ENCODE assay signal across 18 cellular contexts in genomic region chr11:43376065-43376464, GRCh38.
"Had no signal": no experiment of that assay in that cellular context is flagged by ENCODE, and none has a peak within 500 bp of the region (broad histone marks: within the 10 kb centered on the region; RNA-seq: fewer than 3 reads in every experiment).

No MANE protein-coding gene starts in this region.

- H3K27ac Mint-ChIP-seq: activated CD8-positive, alpha-beta T cell treated with anti-CD3 and anti-CD28 coated beads, Interleukin-2, amount 10 ng/mL, durations not matched to agents 7 days and 5 days; activated naive CD4-positive, alpha-beta T cell treated with anti-CD3 and anti-CD28 coated beads for 36 hours; nephron progenitor cell had no signal

- DNase-seq: activated CD4-positive, alpha-beta T cell treated with anti-CD3 and anti-CD28 coated beads for 4 hours; activated CD8-positive, alpha-beta memory T cell treated with anti-CD3 and anti-CD28 coated beads, Interleukin-2, amount 50 U/mL, for 48 hours; activated CD8-positive, alpha-beta T cell treated with anti-CD3 and anti-CD28 coated beads, Interleukin-2, amount 10 ng/mL, durations not matched to agents 7 days and 5 days; activated naive CD4-positive, alpha-beta T cell treated with anti-CD3 and anti-CD28 coated beads for 36 hours; effector memory CD4-positive, alpha-beta T cell; glutamatergic neuron; left lung; mesendoderm; nephron progenitor cell; sigmoid colon; stimulated activated CD4-positive, alpha-beta T cell treated with anti-CD3 and anti-CD28 coated beads, Interleukin-4, amount 100 ng/mL, for 1 hour; stimulated activated CD8-positive, alpha-beta memory T cell treated with anti-CD3 and anti-CD28 coated beads, Interleukin-4, amount 100 ng/mL, for 48 hours; stimulated activated naive CD8-positive, alpha-beta T cell treated with anti-CD3 and anti-CD28 coated beads, Interleukin-15, Interleukin-2, amounts not matched to agents 100 U/mL and 50 U/mL, for 24 hours; T-helper 1 cell; testis had no signal

- H3K4me3 ChIP-seq: left lung, sigmoid colon, testis had no signal

- H3K9me3 ChIP-seq: left lung, sigmoid colon, testis had no signal

- H3K27ac ChIP-seq: left lung, sigmoid colon, testis, VCaP had no signal

- H3K4me1 ChIP-seq: testis had no signal

- H3K4me1 Mint-ChIP-seq: nephron progenitor cell had no signal

- H3K27me3 ChIP-seq: left lung, sigmoid colon, testis had no signal

- H3K27me3 Mint-ChIP-seq: activated T-helper 17 cell treated with anti-CD3 and anti-CD28 coated beads, Interleukin-2, amount 50 U/mL, for 72 hours; central memory CD8-positive, alpha-beta T cell had no signal

- H3K4me3 Mint-ChIP-seq: activated CD8-positive, alpha-beta T cell treated with anti-CD3 and anti-CD28 coated beads, Interleukin-2, amount 10 ng/mL, durations not matched to agents 7 days and 5 days; activated naive CD4-positive, alpha-beta T cell treated with anti-CD3 and anti-CD28 coated beads for 36 hours; activated T-helper 17 cell treated with anti-CD3 and anti-CD28 coated beads, Interleukin-2, amount 50 U/mL, for 72 hours; central memory CD8-positive, alpha-beta T cell; nephron progenitor cell had no signal

- H3K9me3 Mint-ChIP-seq: activated naive CD4-positive, alpha-beta T cell treated with anti-CD3 and anti-CD28 coated beads for 36 hours; activated T-helper 17 cell treated with anti-CD3 and anti-CD28 coated beads, Interleukin-2, amount 50 U/mL, for 72 hours; central memory CD8-positive, alpha-beta T cell; nephron progenitor cell had no signal

- ATAC-seq: activated CD8-positive, alpha-beta T cell treated with anti-CD3 and anti-CD28 coated beads, Interleukin-2, amount 10 ng/mL, durations not matched to agents 7 days and 5 days; activated T-helper 17 cell treated with anti-CD3 and anti-CD28 coated beads, Interleukin-2, amount 50 U/mL, for 72 hours; stimulated activated naive CD8-positive, alpha-beta T cell treated with anti-CD3 and anti-CD28 coated beads, Interleukin-15, Interleukin-2, amounts not matched to agents 100 U/mL and 50 U/mL, for 24 hours had no signal
